1 cellular context compared by ENCODE assay signal in the genomic region with DNA sequence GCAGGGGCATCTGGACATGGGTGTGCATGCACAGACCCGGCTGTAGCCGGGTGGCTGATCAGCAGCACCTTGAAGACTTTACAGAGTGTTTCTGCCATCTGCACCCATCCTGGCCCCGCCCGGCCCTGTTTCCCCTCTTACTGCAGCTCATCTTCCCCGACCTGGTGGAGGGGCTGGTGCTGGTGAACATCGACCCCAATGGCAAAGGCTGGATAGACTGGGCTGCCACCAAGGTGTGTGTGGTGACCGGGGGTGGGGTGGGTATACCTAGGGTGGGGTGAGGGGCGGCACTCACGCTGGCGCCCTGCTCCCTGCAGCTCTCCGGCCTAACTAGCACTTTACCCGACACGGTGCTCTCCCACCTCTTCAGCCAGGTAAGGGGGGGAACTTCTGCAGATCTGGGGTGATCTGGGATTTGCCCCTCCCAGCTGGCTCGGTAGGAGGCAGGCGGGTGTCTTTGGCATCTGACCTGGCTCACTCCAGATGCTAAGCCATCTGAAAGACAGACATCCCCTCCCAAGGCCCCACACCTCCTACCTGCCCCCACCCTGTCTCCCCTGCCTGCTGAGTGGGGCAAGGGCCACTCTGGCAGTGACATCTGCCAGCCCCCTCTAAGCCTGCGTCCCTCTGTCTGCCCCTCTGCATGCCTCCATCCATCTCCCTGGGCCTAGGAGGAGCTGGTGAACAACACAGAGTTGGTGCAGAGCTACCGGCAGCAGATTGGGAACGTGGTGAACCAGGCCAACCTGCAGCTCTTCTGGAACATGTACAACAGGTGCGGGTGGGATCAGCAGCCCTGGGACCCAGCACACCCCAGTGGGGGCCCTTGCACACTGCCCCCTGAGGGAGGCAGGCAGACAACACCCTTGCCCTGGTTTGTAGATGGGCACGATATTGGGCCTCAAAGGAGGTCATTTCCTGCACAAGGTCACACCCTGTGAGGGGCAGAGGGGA.
TF ChIP-seq lines count a peak whose summit lies in the region.

No MANE protein-coding gene starts in this region.

TF ChIP-seq in HCT116, 20 proteins besides CTCF, POLR2A, EP300 and RAD21 (continued from another document):
- TF ChIP-seq, protein P1, sequence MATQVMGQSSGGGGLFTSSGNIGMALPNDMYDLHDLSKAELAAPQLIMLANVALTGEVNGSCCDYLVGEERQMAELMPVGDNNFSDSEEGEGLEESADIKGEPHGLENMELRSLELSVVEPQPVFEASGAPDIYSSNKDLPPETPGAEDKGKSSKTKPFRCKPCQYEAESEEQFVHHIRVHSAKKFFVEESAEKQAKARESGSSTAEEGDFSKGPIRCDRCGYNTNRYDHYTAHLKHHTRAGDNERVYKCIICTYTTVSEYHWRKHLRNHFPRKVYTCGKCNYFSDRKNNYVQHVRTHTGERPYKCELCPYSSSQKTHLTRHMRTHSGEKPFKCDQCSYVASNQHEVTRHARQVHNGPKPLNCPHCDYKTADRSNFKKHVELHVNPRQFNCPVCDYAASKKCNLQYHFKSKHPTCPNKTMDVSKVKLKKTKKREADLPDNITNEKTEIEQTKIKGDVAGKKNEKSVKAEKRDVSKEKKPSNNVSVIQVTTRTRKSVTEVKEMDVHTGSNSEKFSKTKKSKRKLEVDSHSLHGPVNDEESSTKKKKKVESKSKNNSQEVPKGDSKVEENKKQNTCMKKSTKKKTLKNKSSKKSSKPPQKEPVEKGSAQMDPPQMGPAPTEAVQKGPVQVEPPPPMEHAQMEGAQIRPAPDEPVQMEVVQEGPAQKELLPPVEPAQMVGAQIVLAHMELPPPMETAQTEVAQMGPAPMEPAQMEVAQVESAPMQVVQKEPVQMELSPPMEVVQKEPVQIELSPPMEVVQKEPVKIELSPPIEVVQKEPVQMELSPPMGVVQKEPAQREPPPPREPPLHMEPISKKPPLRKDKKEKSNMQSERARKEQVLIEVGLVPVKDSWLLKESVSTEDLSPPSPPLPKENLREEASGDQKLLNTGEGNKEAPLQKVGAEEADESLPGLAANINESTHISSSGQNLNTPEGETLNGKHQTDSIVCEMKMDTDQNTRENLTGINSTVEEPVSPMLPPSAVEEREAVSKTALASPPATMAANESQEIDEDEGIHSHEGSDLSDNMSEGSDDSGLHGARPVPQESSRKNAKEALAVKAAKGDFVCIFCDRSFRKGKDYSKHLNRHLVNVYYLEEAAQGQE (IDR thresholded peaks at IDR 0.05; ENCODE audit: low read depth): no peak
- TF ChIP-seq, protein P2, sequence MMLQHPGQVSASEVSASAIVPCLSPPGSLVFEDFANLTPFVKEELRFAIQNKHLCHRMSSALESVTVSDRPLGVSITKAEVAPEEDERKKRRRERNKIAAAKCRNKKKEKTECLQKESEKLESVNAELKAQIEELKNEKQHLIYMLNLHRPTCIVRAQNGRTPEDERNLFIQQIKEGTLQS (IDR thresholded peaks at IDR 0.05): no peak
- no peak for TF ChIP-seq TCF7L2 (IDR thresholded peaks at IDR 0.05; ENCODE audit: borderline replicate concordance, extremely low read depth, insufficient read depth, insufficient read length)
- no peak for TF ChIP-seq YY1 (IDR thresholded peaks at IDR 0.05; ENCODE audit: extremely low read depth, insufficient replicate concordance, low read depth, low read length)
- no peak for TF ChIP-seq ELF1 (IDR thresholded peaks at IDR 0.05; ENCODE audit: borderline replicate concordance, low read depth)
- TF ChIP-seq EZH2 (IDR thresholded peaks at IDR 0.05): no peak
- no peak for TF ChIP-seq EZH2phosphoT487 (IDR thresholded peaks at IDR 0.05; ENCODE audit: borderline replicate concordance)
- TF ChIP-seq EGR1 (IDR thresholded peaks at IDR 0.05; ENCODE audit: low read depth): no peak
- TF ChIP-seq POLR2AphosphoS5 (IDR thresholded peaks at IDR 0.05; ENCODE audit: low read depth, low read length): no peak
TF ChIP-seq in HCT116: peak in this region for 0.
